In genomic region chr5:177113566-177114424, GRCh38 we compare ENCODE assay signal across 8 cellular contexts. TPM values are rescaled to one million over a fixed set of nuclear protein-coding genes. Genes with fewer than 3 reads are reported as not detected.
DNase-seq lines count a peak whose midpoint lies in the region; ATAC-seq and TF ChIP-seq lines count a peak whose summit lies in the region.

No MANE protein-coding gene starts in this region.

- no peaks in the 10 kb centered on the region for H3K27me3 ChIP-seq in lower lobe of right lung (ENCODE audit: low read depth)

- intact Hi-C loops in lower lobe of right lung (cut with DNase I), result no loop called here

- H3K36me3 ChIP-seq in lower lobe of right lung, result no peaks in the 10 kb centered on the region

- peak; percentile 37 for ATAC-seq in HG02852 (IDR thresholded peaks at IDR 0.05; ENCODE audit: unreplicated experiment)
- ATAC-seq in lower lobe of right lung, result peak; percentile 77 to 79
- ATAC-seq in GM21528 (IDR thresholded peaks at IDR 0.05; ENCODE audit: low FRiP score, unreplicated experiment), result no peak

- peak overlapping the region; percentile 43 for H3K4me3 ChIP-seq in lower lobe of right lung

- H3K9me3 ChIP-seq in lower lobe of right lung, result no peaks in the 10 kb centered on the region

- peak; percentile 99 for TF ChIP-seq CTCF in lower lobe of right lung (IDR thresholded peaks at IDR 0.05)

- peak; percentile 24 for DNase-seq in DMS153 (lab: John Stamatoyannopoulos, UW)
- peak; percentile 1 for DNase-seq in NCI-H526 treated with DMSO at 0.1 percent for 48 hours (lab: John Stamatoyannopoulos, UW)
- DNase-seq in activated CD4-positive, alpha-beta T cell treated with anti-CD3 and anti-CD28 coated beads, Interleukin-2, amount 50 U/mL, for 48 hours, result peak; percentile 87
- peak; percentile 88 for DNase-seq in dermis blood vessel endothelial cell
- peak; percentile 80 for DNase-seq in lower lobe of right lung
- peak; percentile 21 for DNase-seq in stimulated activated CD8-positive, alpha-beta memory T cell treated with anti-CD3 and anti-CD28 coated beads, Interleukin-12 subunit alpha, Interleukin-12 subunit beta, amount 100 ng/mL, for 24 hours (ENCODE audit: extremely low read depth)

- H3K4me1 ChIP-seq in lower lobe of right lung, result peaks cover 20% of the 10 kb centered on the region

- peak overlapping the region; percentile 73 for H3K27ac ChIP-seq in lower lobe of right lung

RNA-seq across cellular contexts. Expression of gene NSD1, which starts 19.8 kb away (rescaled TPM):
- total RNA-seq in dermis blood vessel endothelial cell (48.7 and 64.7 TPM in 2 replicates), lower lobe of right lung (75.5 TPM)

RNA-seq across cellular contexts. Expression of gene FGFR4, which starts 27.1 kb away (rescaled TPM):
- total RNA-seq in dermis blood vessel endothelial cell (2.6 and 8.1 TPM in 2 replicates), lower lobe of right lung (59.7 TPM)

Comparison
In these comparisons a context has a peak if more than half of its experiments do, and no peak if none do; other contexts are left out.
1. DNase-seq: peak in every context shown above with its lines; median percentile 88 in dermis blood vessel endothelial cell; 87 in activated CD4-positive, alpha-beta T cell treated with anti-CD3 and anti-CD28 coated beads, Interleukin-2, amount 50 U/mL, for 48 hours; 80 in lower lobe of right lung; 24 in DMS153; 21 in stimulated activated CD8-positive, alpha-beta memory T cell treated with anti-CD3 and anti-CD28 coated beads, Interleukin-12 subunit alpha, Interleukin-12 subunit beta, amount 100 ng/mL, for 24 hours; 1 in NCI-H526 treated with DMSO at 0.1 percent for 48 hours.